9 cellular contexts compared by ENCODE assay signal in the genomic region with DNA sequence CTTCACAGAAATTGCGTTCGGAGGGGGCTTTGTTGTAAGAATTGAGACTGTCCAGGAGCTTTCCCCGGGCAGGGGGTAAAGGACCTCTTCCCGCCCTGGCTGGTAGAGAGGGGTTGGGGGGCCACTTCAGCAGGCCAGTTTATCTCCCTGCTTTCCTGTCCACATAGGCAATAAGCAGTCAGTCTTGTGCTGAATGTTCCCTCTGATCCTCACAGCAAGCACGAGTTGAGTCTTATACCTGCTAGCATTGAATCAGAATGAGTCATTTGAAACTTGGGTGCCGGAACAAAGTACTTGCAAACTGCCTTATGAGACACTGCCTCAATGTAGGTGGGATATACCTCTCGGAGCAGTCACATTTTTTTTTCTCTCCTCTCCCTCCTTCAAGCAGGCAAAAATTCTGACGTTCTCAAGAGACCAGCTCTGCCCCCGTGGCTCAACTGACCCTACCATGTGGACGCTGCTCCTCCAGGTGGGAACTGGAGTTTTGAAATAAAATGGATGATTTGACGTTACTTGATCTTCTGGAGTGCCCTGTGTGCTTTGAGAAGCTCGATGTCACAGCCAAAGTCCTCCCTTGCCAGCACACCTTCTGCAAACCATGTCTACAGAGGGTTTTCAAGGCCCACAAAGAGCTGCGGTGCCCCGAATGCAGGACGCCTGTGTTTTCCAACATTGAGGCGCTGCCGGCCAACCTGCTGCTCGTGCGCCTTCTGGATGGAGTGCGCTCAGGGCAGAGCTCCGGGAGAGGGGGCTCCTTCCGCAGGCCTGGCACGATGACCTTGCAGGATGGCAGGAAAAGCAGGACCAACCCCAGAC. TPM values are rescaled to one million over a fixed set of nuclear protein-coding genes. Genes with fewer than 3 reads are reported as not detected.
DNase-seq lines count a peak whose midpoint lies in the region; ATAC-seq and TF ChIP-seq lines count a peak whose summit lies in the region.
"Had no signal": no experiment of that assay in that cellular context is flagged by ENCODE, and none has a peak within 500 bp of the region (broad histone marks: within the 10 kb centered on the region; RNA-seq: fewer than 3 reads in every experiment).

No MANE protein-coding gene starts in this region.

- H3K9me3 ChIP-seq in colonic mucosa (no peaks in the 10 kb centered on the region), trophoblast cell (ENCODE audit: insufficient read depth, low read depth, low read length) (no peaks in the 10 kb centered on the region)

- H3K9ac ChIP-seq in colonic mucosa (ENCODE audit: low read depth in 2 of 2, low read length in 2 of 2) = peak overlapping the region; percentile 64 to 98
- no peak overlapping the region for H3K9ac ChIP-seq in trophoblast cell (ENCODE audit: low read length)

- H3K14ac ChIP-seq in trophoblast cell (ENCODE audit: low read length) = peak overlapping the region; percentile 62

- H3K36me3 ChIP-seq in colonic mucosa = no peaks in the 10 kb centered on the region
- H3K36me3 ChIP-seq in trophoblast cell (ENCODE audit: control insufficient read depth in 1 of 2, insufficient read depth in 2 of 2, low read length in 2 of 2) = no peaks in the 10 kb centered on the region

- H3K27ac ChIP-seq in colonic mucosa (peak overlapping the region; percentile 75), trophoblast cell (ENCODE audit: low read depth, low read length) (peak overlapping the region; percentile 92)

- H4K91ac ChIP-seq in trophoblast cell (ENCODE audit: low read depth, low read length) = peak overlapping the region; percentile 38

- peaks cover 8% of the 10 kb centered on the region for H3K79me1 ChIP-seq in trophoblast cell (ENCODE audit: low read length)

- DNase-seq in HK-2 (ENCODE audit: unreplicated experiment) (peak; percentile 45), colonic mucosa (peak; percentile 65), trophoblast cell (peak in 1 of 2 donors; percentile 47), hepatic stellate cell (ENCODE audit: low spot score) (no peak), SW 1271 (lab: John Stamatoyannopoulos, UW) (no peak), NCI-H187 (lab: John Stamatoyannopoulos, UW) (no peak)
- no peak for DNase-seq in stimulated activated naive CD4-positive, alpha-beta T cell treated with Interleukin-2 at 50 U/mL for 16 hours (lab: John Stamatoyannopoulos, UW)

- H4K12ac ChIP-seq in trophoblast cell (ENCODE audit: low read depth, low read length) = no peak overlapping the region

- peak overlapping the region; percentile 69 for H4K8ac ChIP-seq in trophoblast cell (ENCODE audit: low read depth, low read length)

- peak overlapping the region; percentile 72 for H2BK120ac ChIP-seq in trophoblast cell (ENCODE audit: insufficient read depth, low read length, poor library complexity)

- intact Hi-C loops in colonic mucosa (cut with DNase I) = no loop called here

- H2BK12ac ChIP-seq in trophoblast cell (ENCODE audit: low read length) = peak overlapping the region; percentile 70

- H3K27me3 ChIP-seq in colonic mucosa (no peaks in the 10 kb centered on the region), trophoblast cell (ENCODE audit: insufficient read depth, low read length) (no peaks in the 10 kb centered on the region)

- H3K4me1 ChIP-seq in colonic mucosa = peaks cover under 1% of the 10 kb centered on the region
- peaks cover 23 to 25% of the 10 kb centered on the region in 2 experiments for H3K4me1 ChIP-seq in trophoblast cell (ENCODE audit: control insufficient read depth in 1 of 2, insufficient read depth in 2 of 2, low read length in 2 of 2)

- H3K4me3 ChIP-seq in colonic mucosa (peak overlapping the region; percentile 45), trophoblast cell (ENCODE audit: low read depth, low read length) (no peak overlapping the region)

- no peak overlapping the region for H3K4ac ChIP-seq in trophoblast cell (ENCODE audit: low read depth, low read length)

- no CpG with 5 or more reads among the region's 23 CpGs for WGBS in trophoblast cell (ENCODE audit: extremely low coverage, insufficient coverage, insufficient read length)

- peak overlapping the region; percentile 83 for H3K4me2 ChIP-seq in trophoblast cell (ENCODE audit: low read length)

- no peak overlapping the region for H2AFZ ChIP-seq in trophoblast cell (ENCODE audit: insufficient read depth, low read length, poor library complexity)

- H3K23ac ChIP-seq in trophoblast cell (ENCODE audit: low read length) = no peak overlapping the region

- peak; percentile 62 for ATAC-seq in GM18520 (IDR thresholded peaks at IDR 0.05; ENCODE audit: unreplicated experiment)

- TF ChIP-seq CTCF in colonic mucosa (IDR thresholded peaks at IDR 0.05) = no peak

- peaks cover 2% of the 10 kb centered on the region for H3K79me2 ChIP-seq in trophoblast cell (ENCODE audit: control insufficient read depth, insufficient read depth, low read length, poor library complexity)

- peak overlapping the region; percentile 3 for H2AK5ac ChIP-seq in trophoblast cell (ENCODE audit: low read length)

- no peak overlapping the region for H3K18ac ChIP-seq in trophoblast cell (ENCODE audit: low read length)

- peak overlapping the region; percentile 74 for H2BK5ac ChIP-seq in trophoblast cell (ENCODE audit: low read depth, low read length, poor library complexity)

RNA-seq across cellular contexts. Expression of gene SH3RF2, which starts 1.3 kb away (rescaled TPM):
- 10 to 100 TPM; 58.2 to 59.3 TPM for total RNA-seq in colonic mucosa
- polyA plus RNA-seq in trophoblast cell (2013) = 2.5 and 2.7 TPM in 2 replicates
- polyA plus RNA-seq: neural cell had no signal

Comparison
In these comparisons a context has a peak if more than half of its experiments do, and no peak if none do; other contexts are left out.
1. DNase-seq: peak in HK-2 (single experiment) and colonic mucosa (single experiment); none in stimulated activated naive CD4-positive, alpha-beta T cell treated with Interleukin-2 at 50 U/mL for 16 hours (single experiment), hepatic stellate cell (single experiment), SW 1271 (0 of 2) and NCI-H187 (0 of 2).